ENCODE assay signal across 23 cellular contexts in the genomic region with DNA sequence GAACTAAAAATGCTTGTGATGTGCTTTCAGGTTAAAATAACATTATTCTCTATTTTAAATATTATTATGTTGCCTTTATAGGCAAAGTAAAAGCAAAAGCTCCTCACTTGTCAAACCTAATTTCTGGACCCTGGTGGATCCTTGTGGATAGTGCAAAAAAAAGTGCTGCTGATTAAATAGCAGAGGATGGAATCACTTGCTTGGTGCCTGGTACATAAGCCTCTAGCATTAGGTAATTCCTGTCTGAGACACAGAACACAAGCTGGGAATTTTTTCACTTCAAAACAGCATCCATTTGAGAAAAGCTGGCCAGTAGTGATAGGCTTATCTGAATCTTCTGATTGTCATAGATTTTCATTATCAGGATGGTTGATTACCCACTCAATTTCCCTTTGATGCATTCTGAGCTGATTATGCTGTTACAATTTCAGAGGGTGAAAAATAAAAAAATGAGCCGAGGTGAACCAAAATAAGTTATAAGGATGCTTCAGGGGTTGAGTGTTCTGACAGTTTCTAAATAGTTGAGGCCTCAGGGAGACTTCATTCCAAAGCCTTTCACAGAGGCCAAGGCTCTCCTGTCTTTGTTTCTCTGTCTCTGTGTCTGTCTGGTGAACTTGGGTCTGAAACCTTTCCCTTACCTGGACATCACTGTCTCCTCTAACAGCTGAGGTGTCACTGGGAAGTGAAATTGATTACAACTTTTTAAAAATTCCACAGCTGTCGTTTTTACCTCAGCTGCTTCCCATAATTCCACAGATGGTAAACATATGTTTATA.
DNase-seq lines count a peak whose midpoint lies in the region; ATAC-seq and TF ChIP-seq lines count a peak whose summit lies in the region.
"Had no signal": no experiment of that assay in that cellular context is flagged by ENCODE, and none has a peak within 500 bp of the region (broad histone marks: within the 10 kb centered on the region; RNA-seq: fewer than 3 reads in every experiment).

No MANE protein-coding gene starts in this region.

- no TSS peak for BruUV-seq in mammary epithelial cell (replicated peaks; lab: Mats Ljungman, UMichigan)

- H2AFZ ChIP-seq in SK-N-SH (ENCODE audit: low read depth) (no peak overlapping the region), mammary epithelial cell (ENCODE audit: low read depth, low read length) (no peak overlapping the region)
- H2AFZ ChIP-seq: GM23248 had no signal

- intact Hi-C loops in mammary epithelial cell (cut with micrococcal nuclease), result no loop called here

- no peaks in the 10 kb centered on the region for H3K9me3 ChIP-seq in SK-N-SH
- H3K9me3 ChIP-seq in iPS-18a (ENCODE audit: control insufficient read depth, low read depth, low read length), result no peaks in the 10 kb centered on the region
- H3K9me3 ChIP-seq in mammary epithelial cell (replicated peaks; ENCODE audit: insufficient read depth, low read length), result no peaks in the 10 kb centered on the region

- ATAC-seq in SK-N-SH treated with all-trans-retinoic acid at 6 μM for 48 hours, result no peak
- ATAC-seq: HepG2 had no signal

- CTCF ChIA-PET in SK-N-SH (lab: Yijun Ruan, JAX) (interaction anchor here (1.1 to 1.9 kb wide), 2 partner anchors 10 to 214 kb away, joined by 4 to 10 read pairs; no protein-coding TSS in a partner anchor), mammary epithelial cell (lab: Charles Lee; ENCODE audit: low non-redundant PET) (no interaction called here)

- no peak overlapping the region for H3K4me3 ChIP-seq in SK-N-SH (ENCODE audit: low read depth in 2 of 2, low read length in 1 of 2)
- peak overlapping the region; percentile 25 for H3K4me3 ChIP-seq in iPS-18a (ENCODE audit: low read length)
- no peak overlapping the region for H3K4me3 ChIP-seq in mammary epithelial cell (replicated peaks in 1 of 3; ENCODE audit: insufficient read depth in 1 of 3, low read depth in 2 of 3, low read length in 3 of 3)
- H3K4me3 ChIP-seq in foreskin fibroblast (ENCODE audit: low read depth in 1 of 2, low read length in 2 of 2), result no peak overlapping the region
- H3K4me3 ChIP-seq: BLaER1 treated with 17β-estradiol and CSF1 and Interleukin-3, amounts not matched to agents 10 nM and 100 nM; GM23248 had no signal

- no peak for TF ChIP-seq EP300 in SK-N-SH (IDR thresholded peaks at IDR 0.05; ENCODE audit: borderline replicate concordance in 1 of 2, low read depth in 1 of 2, low read length in 1 of 2)

- H3K9ac ChIP-seq in SK-N-SH (no peak overlapping the region), iPS-18a (ENCODE audit: low read length) (no peak overlapping the region), mammary epithelial cell (ENCODE audit: insufficient read depth, low read length) (no peak overlapping the region)
- H3K9ac ChIP-seq: BLaER1 treated with 17β-estradiol and CSF1 and Interleukin-3, amounts not matched to agents 10 nM and 100 nM; GM23248 had no signal

- TF ChIP-seq CTCF in SK-N-SH (IDR thresholded peaks at IDR 0.05) (no peak), mammary epithelial cell (conservative IDR thresholded peaks at IDR 0.05 in 1 of 2, IDR thresholded peaks at IDR 0.05 in 1 of 2; ENCODE audit: extremely low read depth in 1 of 2, insufficient read depth in 1 of 2, low read depth in 1 of 2, low read length in 2 of 2) (no peak), foreskin fibroblast (IDR thresholded peaks at IDR 0.05; ENCODE audit: low read depth, low read length) (no peak)

- H3K9me2 ChIP-seq in SK-N-SH, result no peaks in the 10 kb centered on the region

- WGBS in SK-N-SH (ENCODE audit: low lambda C conversion rate), result 0% methylated on average over 2 of the region's 2 CpGs
- 21% methylated on average over 2 of the region's 2 CpGs for WGBS in mammary epithelial cell (ENCODE audit: low coverage, missing lambda C conversion rate)

- dilution Hi-C loops in mammary epithelial cell (cut with HindIII; ENCODE audit: low sequenced_read_pairs), result no loop called here

- H4K20me1 ChIP-seq in SK-N-SH (ENCODE audit: insufficient read depth), result no peaks in the 10 kb centered on the region
- no peaks in the 10 kb centered on the region for H4K20me1 ChIP-seq in mammary epithelial cell (ENCODE audit: insufficient read depth, low read length)
- H4K20me1 ChIP-seq: BLaER1 treated with 17β-estradiol and CSF1 and Interleukin-3, amounts not matched to agents 10 nM and 100 nM had no signal

- POLR2A ChIA-PET in SK-N-SH (lab: Yijun Ruan, JAX), result no interaction called here

- DNase-seq in SK-N-SH (no peak), NCI-H69 (lab: John Stamatoyannopoulos, UW) (peak; percentile 50), ACHN (no peak), mammary epithelial cell (no peak), foreskin fibroblast (no peak)
- DNase-seq: AML-193; CD4-positive, alpha-beta T cell; DMS79 treated with DMSO at 0.1 percent for 48 hours; GF-D8; GM23248; HCEC 1CT; Karpas-422; NCI-H1436; NCI-H1930; NCI-H2107; NCI-H446; NCI-H524 treated with DMSO at 0.1 percent for 48 hours; SHP77 had no signal

- no peaks in the 10 kb centered on the region for H3F3A ChIP-seq in SK-N-SH (replicated peaks; ENCODE audit: insufficient read depth)

- in situ Hi-C loops in ACHN (cut with HindIII; ENCODE audit: low pct_ligation_motif_present, low pct_unique_long_range_greater_than_20kb, low sequenced_read_pairs), result no loop called here
- in situ Hi-C loops in mammary epithelial cell (cut with MboI; ENCODE audit: low sequenced_read_pairs in 2 of 2), result no loop called here

- no peaks in the 10 kb centered on the region for H3K27me3 ChIP-seq in SK-N-SH (ENCODE audit: insufficient read depth)
- no peaks in the 10 kb centered on the region for H3K27me3 ChIP-seq in iPS-18a (ENCODE audit: control insufficient read depth, insufficient read depth, low read length)
- H3K27me3 ChIP-seq in mammary epithelial cell (ENCODE audit: insufficient read depth, low read length), result no peaks in the 10 kb centered on the region
- H3K27me3 ChIP-seq: BLaER1 treated with 17β-estradiol and CSF1 and Interleukin-3, amounts not matched to agents 10 nM and 100 nM had no signal

- peaks cover 0 to 8% of the 10 kb centered on the region in 2 experiments; a peak in 2 of 4 replicates for H3K4me1 ChIP-seq in SK-N-SH (ENCODE audit: control insufficient read depth in 1 of 2, insufficient read depth in 2 of 2, low read depth in 1 of 2, low read length in 1 of 2)
- H3K4me1 ChIP-seq in iPS-18a (ENCODE audit: control insufficient read depth, low read depth, low read length), result peaks cover 36% of the 10 kb centered on the region
- H3K4me1 ChIP-seq in mammary epithelial cell (ENCODE audit: insufficient read depth, low read length), result no peaks in the 10 kb centered on the region

- H3K27ac ChIP-seq in SK-N-SH (ENCODE audit: low read depth in 2 of 2, low read length in 1 of 2), result peak overlapping the region in 1 of 2 experiments; percentile 39; a peak in 2 of 4 replicates
- no peak overlapping the region for H3K27ac ChIP-seq in iPS-18a (ENCODE audit: low read length)
- H3K27ac ChIP-seq in mammary epithelial cell (ENCODE audit: insufficient read depth, low read depth, low read length), result no peak overlapping the region
- H3K27ac ChIP-seq: BLaER1 treated with 17β-estradiol and CSF1 and Interleukin-3, amounts not matched to agents 10 nM and 100 nM; GM23248; RWPE1 had no signal

- H3K79me2 ChIP-seq in SK-N-SH (ENCODE audit: insufficient read depth) (no peaks in the 10 kb centered on the region), mammary epithelial cell (ENCODE audit: insufficient read depth, low read length) (no peaks in the 10 kb centered on the region)

- no peak for TF ChIP-seq RAD21 in SK-N-SH (IDR thresholded peaks at IDR 0.05; ENCODE audit: low read length)

- no peak overlapping the region for H3K4me2 ChIP-seq in SK-N-SH
- H3K4me2 ChIP-seq in mammary epithelial cell (ENCODE audit: insufficient read depth, low read depth, low read length), result no peak overlapping the region
- H3K4me2 ChIP-seq: BLaER1 treated with 17β-estradiol and CSF1 and Interleukin-3, amounts not matched to agents 10 nM and 100 nM had no signal

- no peaks in the 10 kb centered on the region for H3K36me3 ChIP-seq in SK-N-SH (replicated peaks in 1 of 2; ENCODE audit: control insufficient read depth in 1 of 2, insufficient read depth in 2 of 2, low read length in 1 of 2)
- no peaks in the 10 kb centered on the region for H3K36me3 ChIP-seq in iPS-18a (ENCODE audit: control insufficient read depth, low read depth, low read length)
- no peaks in the 10 kb centered on the region for H3K36me3 ChIP-seq in mammary epithelial cell (ENCODE audit: insufficient read depth, low read length)
- H3K36me3 ChIP-seq: BLaER1 treated with 17β-estradiol and CSF1 and Interleukin-3, amounts not matched to agents 10 nM and 100 nM had no signal

TF ChIP-seq in SK-N-SH, 30 proteins besides CTCF, POLR2A, EP300 and RAD21:
- TF ChIP-seq GATA2 (CRISPR knock-in tag; IDR thresholded peaks at IDR 0.05) (0 out of 2 replicates have a peak, but pooled peaks have one; percentile 11), ELF1 (IDR thresholded peaks at IDR 0.05) (no peak)

TF ChIP-seq in SK-N-SH treated with all-trans-retinoic acid at 6 μM for 48 hours, 23 proteins besides CTCF, POLR2A, EP300 and RAD21 (continues in another document):
- TF ChIP-seq TSHZ2 (CRISPR knock-in tag; IDR thresholded peaks at IDR 0.05) (no peak), ZFP30 (CRISPR knock-in tag; IDR thresholded peaks at IDR 0.05) (no peak), PPARA (CRISPR knock-in tag; IDR thresholded peaks at IDR 0.05; ENCODE audit: borderline replicate concordance) (no peak), CSDC2 (CRISPR knock-in tag; IDR thresholded peaks at IDR 0.05) (no peak), TCF4 (CRISPR knock-in tag; IDR thresholded peaks at IDR 0.05; ENCODE audit: borderline replicate concordance) (no peak), ZNF565 (CRISPR knock-in tag; conservative IDR thresholded peaks at IDR 0.05; ENCODE audit: low read depth) (no peak)
